In the genomic region with DNA sequence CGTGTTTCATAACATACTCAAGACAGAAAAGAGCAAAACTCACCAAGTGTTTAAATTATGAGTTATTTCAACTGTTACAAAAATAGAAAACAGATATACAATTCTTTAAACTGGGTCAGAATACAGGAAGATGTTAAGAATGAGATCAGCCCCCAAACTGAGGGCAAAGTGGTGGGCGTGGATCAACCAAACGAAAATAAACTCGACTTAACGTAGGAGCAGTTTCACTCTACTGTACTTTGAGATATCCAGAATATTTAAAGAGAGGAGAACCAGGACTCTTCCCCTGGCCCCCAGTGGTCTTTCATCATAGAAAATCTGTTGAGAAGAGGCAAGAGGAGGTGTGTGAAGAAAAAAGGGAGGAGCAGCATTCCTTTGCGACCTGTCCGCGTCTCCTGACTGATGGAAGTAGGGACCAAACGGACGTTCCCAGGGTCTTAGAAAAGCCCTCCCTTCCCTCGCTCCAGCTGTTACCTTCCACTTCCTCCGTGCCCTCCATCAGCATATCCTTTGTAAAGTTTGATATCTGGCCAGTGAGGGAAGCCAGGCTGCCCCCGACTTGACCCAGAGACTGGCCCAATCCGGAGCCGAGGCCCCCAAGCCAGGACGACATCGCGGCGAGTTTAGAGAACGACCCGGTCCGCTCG, we compare ENCODE assay signal across 8 cellular contexts. TPM values are rescaled to one million over a fixed set of nuclear protein-coding genes. Genes with fewer than 3 reads are reported as not detected.
A peak's percentile ranks its signal among the peaks of the same experiment; 100 is the strongest.
DNase-seq lines count a peak whose midpoint lies in the region; ATAC-seq lines count a peak whose summit lies in the region.

No MANE protein-coding gene starts in this region.

- H3K36me3 ChIP-seq in SJCRH30, result peaks cover 3% of the 10 kb centered on the region; the same call in 1 of the 2 replicates

- H3K27me3 ChIP-seq in SJCRH30, result no peaks in the 10 kb centered on the region

- peak overlapping the region; percentile 75 for H3K4me3 ChIP-seq in SJCRH30

- ATAC-seq in GM21717 (IDR thresholded peaks at IDR 0.05; ENCODE audit: unreplicated experiment), result peak; percentile 12

- DNase-seq in EH (ENCODE audit: low read depth), result peak; percentile 77
- peak; percentile 57 for DNase-seq in KG1 (lab: John Stamatoyannopoulos, UW)
- DNase-seq in SJCRH30, result peak; percentile 83 to 89
- DNase-seq in cerebellar cortex (ENCODE audit: low spot score), result peak; percentile 79
- peak; percentile 94 for DNase-seq in left kidney (ENCODE audit: low read depth, low spot score)
- peak; percentile 33 for DNase-seq in stimulated activated CD8-positive, alpha-beta memory T cell treated with anti-CD3 and anti-CD28 coated beads, Interleukin-4, amount 100 ng/mL, for 48 hours
- DNase-seq in activated CD4-positive, CD25-positive, alpha-beta regulatory T cell treated with anti-CD3 and anti-CD28 coated beads, Interleukin-2, amount 50 U/mL, for 72 hours, result no peak

- no peaks in the 10 kb centered on the region; the same call in 1 of the 2 replicates for H3K4me1 ChIP-seq in SJCRH30

- H3K27ac ChIP-seq in SJCRH30, result peak overlapping the region; percentile 97

- no peaks in the 10 kb centered on the region for H3K9me3 ChIP-seq in SJCRH30 (replicated peaks)

RNA-seq across cellular contexts. Expression of a gene that starts 0.7 kb away (rescaled TPM):
- total RNA-seq in SJCRH30 (2014; rRNA removed; shearing (Covaris generic)), result 15.7 and 18.8 TPM in 2 replicates
